ENCODE assay signal across 19 cellular contexts in genomic region chr3:16617155-16617554, GRCh38. TPM values are rescaled to one million over a fixed set of nuclear protein-coding genes. Genes with fewer than 3 reads are reported as not detected.
"Had no signal": no experiment of that assay in that cellular context is flagged by ENCODE, and none has a peak within 500 bp of the region (broad histone marks: within the 10 kb centered on the region; RNA-seq: fewer than 3 reads in every experiment).

No MANE protein-coding gene starts in this region.

RNA-seq across cellular contexts. Expression of gene DAZL, which starts 11.9 kb away (rescaled TPM):
- total RNA-seq: activated CD4-positive, alpha-beta memory T cell treated with anti-CD3 and anti-CD28 coated beads, Interleukin-2, amount 10 ng/mL, durations not matched to agents 7 days and 5 days; activated CD4-positive, alpha-beta T cell treated with anti-CD3 and anti-CD28 coated beads, Interleukin-2, amount 10 ng/mL, durations not matched to agents 7 days and 5 days; activated naive CD4-positive, alpha-beta T cell treated with anti-CD3 and anti-CD28 coated beads, Interleukin-2, amount 50 U/mL, for 72 hours; activated naive CD8-positive, alpha-beta T cell treated with anti-CD3 and anti-CD28 coated beads, Interleukin-2, amount 10 ng/mL, durations not matched to agents 7 days and 5 days; activated T-cell treated with anti-CD3 and anti-CD28 coated beads, Interleukin-2, amount 50 U/mL, for 72 hours; ascending aorta; breast epithelium; cardiac muscle cell; colonic mucosa; dermis microvascular lymphatic vessel endothelial cell; endothelial cell of umbilical vein; esophagus squamous epithelium; fibroblast of lung; fibroblast of villous mesenchyme; gastroesophageal sphincter; glomerular endothelial cell; heart right ventricle had no signal
- polyA plus RNA-seq: endothelial cell of umbilical vein, esophagus, heart right ventricle, hepatocyte had no signal
